ENCODE assay signal across 23 cellular contexts in genomic region chr12:108308432-108308831, GRCh38. TPM values are rescaled to one million over a fixed set of nuclear protein-coding genes. Genes with fewer than 3 reads are reported as not detected.
DNase-seq lines count a peak whose midpoint lies in the region; ATAC-seq, FAIRE-seq and TF ChIP-seq lines count a peak whose summit lies in the region.
"Had no signal": no experiment of that assay in that cellular context is flagged by ENCODE, and none has a peak within 500 bp of the region (broad histone marks: within the 10 kb centered on the region; RNA-seq: fewer than 3 reads in every experiment).

No MANE protein-coding gene starts in this region.

- H2AK5ac ChIP-seq in mesendoderm (ENCODE audit: low read length) = no peak overlapping the region

- H3K9ac ChIP-seq in GM12878 (ENCODE audit: control insufficient read depth, insufficient read depth, low read length) (no peak overlapping the region), mesendoderm (ENCODE audit: low read length) (no peak overlapping the region)

- TF ChIP-seq EP300 in GM12878 (IDR thresholded peaks at IDR 0.05; ENCODE audit: borderline replicate concordance in 1 of 2, control insufficient read depth in 1 of 2, low read depth in 2 of 2, low read length in 2 of 2) (no peak), stomach (IDR thresholded peaks at IDR 0.05) (no peak)

- peaks cover 70% of the 10 kb centered on the region for H3K4me1 ChIP-seq in GM12878 (ENCODE audit: control insufficient read depth, insufficient read depth, low read length)
- H3K4me1 ChIP-seq in mesendoderm (ENCODE audit: control insufficient read depth, low read depth, low read length) = peaks cover 13% of the 10 kb centered on the region
- H3K4me1 ChIP-seq in stomach = peaks cover 33 to 74% (median 53%) of the 10 kb centered on the region in 4 donors

- BruUV-seq in GM12878 (replicated peaks; lab: Mats Ljungman, UMichigan) = no TSS peak

- CTCF ChIA-PET in GM12878 (lab: Yijun Ruan, JAX) = interaction anchor here (0.6 to 1.5 kb wide), 3 partner anchors 11 to 385 kb away, joined by 3 to 5 read pairs (median 4); no protein-coding TSS in a partner anchor

- in situ Hi-C loops in GM12878 (cut with MboI) = no loop called here

- H4K5ac ChIP-seq in mesendoderm (ENCODE audit: low read length) = no peak overlapping the region

- H2BK5ac ChIP-seq in mesendoderm (ENCODE audit: low read length) = no peak overlapping the region

- H3K79me1 ChIP-seq in mesendoderm (ENCODE audit: low read length) = no peaks in the 10 kb centered on the region

- H3K4me2 ChIP-seq in GM12878 (ENCODE audit: control insufficient read depth, insufficient read depth) (0 out of 2 replicates have a peak overlapping the region, but pooled peaks have one; percentile 2), mesendoderm (ENCODE audit: low read length) (no peak overlapping the region)

- TF ChIP-seq POLR2A in GM12878 (IDR thresholded peaks at IDR 0.05; ENCODE audit: low read depth, low read length) = no peak
- TF ChIP-seq POLR2A in stomach (IDR thresholded peaks at IDR 0.05) = no peak
- no peak for TF ChIP-seq POLR2A in lower leg skin (IDR thresholded peaks at IDR 0.05)

- H3K4me3 ChIP-seq in GM12878 (no peak overlapping the region), mesendoderm (ENCODE audit: low read length) (no peak overlapping the region), stomach (no peak overlapping the region), lower leg skin (ENCODE audit: low read depth, poor library complexity, severe bottlenecking) (no peak overlapping the region), H7 (ENCODE audit: insufficient read depth, low read depth, low read length) (no peak overlapping the region)
- H3K4me3 ChIP-seq: SJCRH30, vagina had no signal

- H3K4ac ChIP-seq in mesendoderm (ENCODE audit: low read depth, low read length) = no peak overlapping the region

- peaks cover 9% of the 10 kb centered on the region for H3K79me2 ChIP-seq in GM12878 (ENCODE audit: control insufficient read depth, insufficient read depth, low read length)
- no peaks in the 10 kb centered on the region for H3K79me2 ChIP-seq in mesendoderm (ENCODE audit: control insufficient read depth, insufficient read depth, low read length)

- H3K18ac ChIP-seq in mesendoderm (ENCODE audit: low read length) = peak overlapping the region; percentile 5

- TF ChIP-seq RAD21 in GM12878 (IDR thresholded peaks at IDR 0.05; ENCODE audit: insufficient read depth, low read depth, low read length) = no peak

- no peak overlapping the region for H2BK15ac ChIP-seq in mesendoderm (replicated peaks; ENCODE audit: low read depth)

- SMC1A ChIA-PET in GM12878 (lab: Charles Lee; ENCODE audit: uncharacterized antibody, unreplicated experiment) = interaction anchor here (0.7 to 19.0 kb wide), 7 partner anchors 8 to 474 kb away, joined by 3 to 185 read pairs (median 5); partner anchors contain the start of gene CMKLR1

- H4K20me1 ChIP-seq in GM12878 (ENCODE audit: control insufficient read depth, insufficient read depth) = no peaks in the 10 kb centered on the region

- H2BK120ac ChIP-seq in mesendoderm (ENCODE audit: low read depth, low read length) = no peak overlapping the region

- H3K9me3 ChIP-seq in GM12878 (replicated peaks; ENCODE audit: control insufficient read depth, insufficient read depth, low read length) (no peaks in the 10 kb centered on the region), stomach (no peaks in the 10 kb centered on the region)
- H3K9me3 ChIP-seq: SJCRH30, vagina had no signal

- H3K27me3 ChIP-seq in GM12878 (replicated peaks in 1 of 2; ENCODE audit: control insufficient read depth in 2 of 2, insufficient read depth in 2 of 2, low read length in 1 of 2) (no peaks in the 10 kb centered on the region), mesendoderm (ENCODE audit: insufficient read depth, low read length, poor library complexity) (no peaks in the 10 kb centered on the region), stomach (peaks cover 0 to 3% (median 0%) of the 10 kb centered on the region in 3 donors), H7 (ENCODE audit: control insufficient read depth, insufficient read depth, low read length) (no peaks in the 10 kb centered on the region)
- H3K27me3 ChIP-seq: SJCRH30, vagina had no signal

- WGBS in GM12878 (ENCODE audit: insufficient coverage, insufficient replicate concordance, low lambda C conversion rate, missing lambda C conversion rate) = 71% methylated on average over 7 of the region's 7 CpGs
- WGBS in mesendoderm (ENCODE audit: extremely low coverage, insufficient coverage, low lambda C conversion rate) = no CpG with 5 or more reads among the region's 7 CpGs
- 68 to 75% (median 70%) methylated on average over 7 of the region's 7 CpGs for WGBS in stomach, 5 donors
- 61 to 62% methylated on average over 7 of the region's 7 CpGs for WGBS in lower leg skin, 2 donors

- POLR2A ChIA-PET in GM12878 (lab: Charles Lee) = interaction anchor here (0.7 to 4.2 kb wide), 3 partner anchors 9 to 12 kb away, joined by 3 to 16 read pairs (median 3); no protein-coding TSS in a partner anchor

- intact Hi-C loops in GM12878 (cut with micrococcal nuclease; ENCODE audit: unreplicated experiment) = no loop called here
- intact Hi-C loops in stomach (cut with DNase I; ENCODE audit: low total_unique reads) = no loop called here
- intact Hi-C loops in lower leg skin (cut with DNase I; ENCODE audit: low total_unique reads) = no loop called here

- FAIRE-seq in GM12878 (lab: Jason Lieb, UNC) = no peak

- H3K27ac ChIP-seq in GM12878 (ENCODE audit: control insufficient read depth, insufficient read depth) (no peak overlapping the region), mesendoderm (ENCODE audit: low read depth, low read length) (peak overlapping the region; percentile 35), stomach (peak overlapping the region in 3 of 5 donors; percentile 24 to 41 (median 32))
- H3K27ac ChIP-seq: SJCRH30, vagina had no signal

- peak; percentile 48 for DNase-seq in H4 (ENCODE audit: low spot score)
- no peak for DNase-seq in GM12878 (ENCODE audit: low read depth, low spot score)
- DNase-seq in mesendoderm = peak; percentile 66
- no peak for DNase-seq in stomach
- no peak for DNase-seq in lower leg skin (ENCODE audit: low spot score in 2 of 2)
- DNase-seq in H7 = no peak
- DNase-seq: activated naive CD8-positive, alpha-beta T cell treated with anti-CD3 and anti-CD28 coated beads, Interleukin-2, amount 10 ng/mL, durations not matched to agents 7 days and 5 days; AML-193; Calu3; effector memory CD8-positive, alpha-beta T cell; islet precursor cell; naive thymus-derived CD8-positive, alpha-beta T cell; NCI-H1436; NCI-H774; PC-3; SJCRH30; stimulated activated CD4-positive, alpha-beta T cell treated with anti-CD3 and anti-CD28 coated beads, Interleukin-15, amount 100 ng/mL, for 24 hours; stimulated activated naive CD4-positive, alpha-beta T cell had no signal

- TF ChIP-seq CTCF in GM12878 (IDR thresholded peaks at IDR 0.05 in 2 of 3, conservative IDR thresholded peaks at IDR 0.05 in 1 of 3; ENCODE audit: control insufficient read depth in 2 of 3, extremely low read depth in 1 of 3, insufficient read depth in 1 of 3, low read depth in 3 of 3, low read length in 3 of 3) (no peak), stomach (IDR thresholded peaks at IDR 0.05) (no peak), lower leg skin (IDR thresholded peaks at IDR 0.05) (no peak)

- no peak for ATAC-seq in GM12878
- no peak for ATAC-seq in GM19452 (IDR thresholded peaks at IDR 0.05; ENCODE audit: unreplicated experiment)
- ATAC-seq: activated CD4-positive, CD25-positive, alpha-beta regulatory T cell treated with anti-CD3 and anti-CD28 coated beads, Interleukin-2, amount 50 U/mL, for 24 hours; effector memory CD8-positive, alpha-beta T cell; naive thymus-derived CD8-positive, alpha-beta T cell; PC-3 had no signal

- H2AFZ ChIP-seq in GM12878 (ENCODE audit: control insufficient read depth, low read depth, low read length) = no peak overlapping the region

- RAD21 ChIA-PET in GM12878 (lab: Charles Lee; ENCODE audit: unreplicated experiment) = interaction anchor here (1.5 to 1.6 kb wide), 2 partner anchors 9 to 27 kb away, joined by 4 to 6 read pairs; no protein-coding TSS in a partner anchor

- no peak overlapping the region for H3K56ac ChIP-seq in mesendoderm (ENCODE audit: low read length)

- no peak overlapping the region for H4K8ac ChIP-seq in mesendoderm (ENCODE audit: low read depth, low read length)

- H3K23ac ChIP-seq in mesendoderm (ENCODE audit: low read length) = no peak overlapping the region

- peaks cover 0 to 2% of the 10 kb centered on the region in 2 experiments; a peak in 1 of 4 replicates for H3K36me3 ChIP-seq in GM12878 (ENCODE audit: control insufficient read depth in 2 of 2, insufficient read depth in 2 of 2, low read length in 1 of 2)
- H3K36me3 ChIP-seq in mesendoderm (ENCODE audit: control insufficient read depth, insufficient read depth, low read length) = no peaks in the 10 kb centered on the region
- H3K36me3 ChIP-seq in stomach = no peaks in the 10 kb centered on the region
- H3K36me3 ChIP-seq in H7 (replicated peaks; ENCODE audit: control insufficient read depth, insufficient read depth, low read length) = no peaks in the 10 kb centered on the region
- H3K36me3 ChIP-seq: SJCRH30, vagina had no signal

TF ChIP-seq in GM12878, 131 proteins besides CTCF, POLR2A, EP300 and RAD21:
- no peak for TF ChIP-seq NR2C1 (IDR thresholded peaks at IDR 0.05)

RNA-seq across cellular contexts. Expression of gene CMKLR1, which starts 30.7 kb away (rescaled TPM):
- total RNA-seq in H4 (2014; rRNA removed; shearing (Covaris generic)) = 1.5 and 1.6 TPM in 2 replicates
- 23.1 and 24.6 TPM in 2 replicates for total RNA-seq in GM12878 (2013; cell fraction: nucleolus; rRNA removed)
- total RNA-seq in GM12878 (2014; rRNA removed) (27.8 and 30.1 TPM in 2 replicates), GM12878 (2014; rRNA removed; fragmentation: Illumina TruSeq; extraction: Trizol) (26.2 and 28.0 TPM in 2 replicates), GM12878 (2021) (52.3 and 53.2 TPM in 2 replicates), stomach (10 to 100 TPM in 1 of 5 donors, 1 to 10 TPM in 3, under 1 TPM in 1; 0.45 to 46.1 (median 6.4) TPM), lower leg skin (1 to 10 TPM; 1.1 to 7.5 (median 3.7) TPM)
- polyA plus RNA-seq in GM12878 (2011; ENCODE audit: low read depth) = 23.8 TPM
- polyA plus RNA-seq in GM12878 (2011; rRNA removed) (31.8 and 41.5 TPM in 2 replicates), GM12878 (2014; fragmentation: Illumina TruSeq; extraction: Trizol) (43.6 and 61.3 TPM in 2 replicates), GM12878 (2014; fragmentation: Nextera tagmentation; extraction: Ambion mirVana) (10 to 100 TPM; 13.8 to 17.4 TPM), GM12878 (2014; rRNA removed) (19.3 and 21.3 TPM in 2 replicates), GM12878 (2016; fragmentation: Nextera tagmentation; extraction: Ambion mirVana) (10 to 100 TPM; 25.1 to 26.2 TPM), stomach (1 to 10 TPM in 2 of 3 donors, under 1 TPM in 1; 0.73 to 2.6 (median 1.2) TPM)
- 28.7 and 39.8 TPM in 2 replicates for polyA plus RNA-seq in GM12878 (2011; cell fraction: cytosol; rRNA removed)
- polyA plus RNA-seq in GM12878 (2011; cell fraction: nucleus; rRNA removed) = 21.0 and 27.4 TPM in 2 replicates
- 12.8 and 13.5 TPM in 2 replicates for polyA plus RNA-seq in GM12878 (2012)
- 89.3 and 134 TPM in 2 replicates for polyA minus RNA-seq in GM12878 (2011; rRNA and poly(A)+ RNA removed)
- 9.1 and 9.9 TPM in 2 replicates for polyA minus RNA-seq in GM12878 (2011; cell fraction: cytosol; rRNA and poly(A)+ RNA removed)
- 7.6 and 11.5 TPM in 2 replicates for polyA minus RNA-seq in GM12878 (2011; cell fraction: nucleus; rRNA and poly(A)+ RNA removed)
- polyA plus RNA-seq in mesendoderm (2013, experiment 1 of 2) = 1.6 TPM
- 1.6 TPM for polyA plus RNA-seq in mesendoderm (2013, experiment 2 of 2)
- total RNA-seq in H7 (2014; rRNA removed; shearing (Covaris generic)) = 0.92 and 1.8 TPM in 2 replicates
- total RNA-seq: Calu3; PC-3; renal cortical epithelial cell; T-helper 2 cell treated with Interferon-gamma antibody and Interleukin-4, amounts not matched to agents 100 ng/mL and 5 ng/mL, for 36 hours had no signal

Comparison
In these comparisons a context has a peak if more than half of its experiments do, and no peak if none do; other contexts are left out.
1. DNase-seq: peak in H4 (single experiment) and mesendoderm (single experiment); none in GM12878 (single experiment), stomach (single experiment), lower leg skin (0 of 2) and H7 (single experiment).